In the genomic region with DNA sequence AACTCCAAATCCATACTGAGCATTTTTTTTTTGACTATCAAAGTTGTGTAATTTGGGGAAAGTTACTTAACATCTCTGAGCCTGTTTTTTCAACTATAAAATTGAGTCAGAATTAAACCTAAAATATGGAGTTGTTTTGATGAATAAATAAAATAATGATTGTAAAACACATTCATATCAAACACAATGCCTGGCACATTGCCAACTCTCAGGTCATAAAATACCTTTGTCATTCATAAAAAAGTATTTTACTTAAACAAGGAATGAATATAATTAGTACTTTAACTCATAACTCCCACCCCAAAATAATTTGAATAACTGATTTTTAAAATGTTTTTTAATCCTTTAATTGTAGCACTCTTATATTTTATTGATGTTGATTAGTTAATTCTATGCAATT, we compare ENCODE assay signal across 24 cellular contexts. TPM values are rescaled to one million over a fixed set of nuclear protein-coding genes. Genes with fewer than 3 reads are reported as not detected.
DNase-seq lines count a peak whose midpoint lies in the region; ATAC-seq, FAIRE-seq and TF ChIP-seq lines count a peak whose summit lies in the region.
"Had no signal": no experiment of that assay in that cellular context is flagged by ENCODE, and none has a peak within 500 bp of the region (broad histone marks: within the 10 kb centered on the region; RNA-seq: fewer than 3 reads in every experiment).

No MANE protein-coding gene starts in this region.

- TF ChIP-seq EP300 in K562 (IDR thresholded peaks at IDR 0.05; ENCODE audit: low read length): no peak

- no TSS peak for BruUV-seq in MCF 10A (replicated peaks; lab: Mats Ljungman, UMichigan)
- BruUV-seq in mammary epithelial cell (replicated peaks; lab: Mats Ljungman, UMichigan): no TSS peak
- no TSS peak for BruUV-seq in K562 (replicated peaks; lab: Mats Ljungman, UMichigan)

- H3K79me2 ChIP-seq in mammary epithelial cell (ENCODE audit: insufficient read depth, low read length): no peaks in the 10 kb centered on the region
- H3K79me2 ChIP-seq in K562 (ENCODE audit: control insufficient read depth, insufficient read depth, low read length): no peaks in the 10 kb centered on the region

- peak; percentile 16 for DNase-seq in MCF 10A (ENCODE audit: unreplicated experiment)
- DNase-seq in mammary epithelial cell: no peak
- DNase-seq in K562 (ENCODE audit: extremely low read depth in 1 of 4, low spot score in 3 of 4): no peak
- no peak for DNase-seq in omental fat pad (ENCODE audit: low spot score)
- no peak for DNase-seq in D341Med (ENCODE audit: low spot score)
- DNase-seq: Caco-2; CD4-positive, alpha-beta memory T cell; NCI-H1092; NCI-H1436; NCI-H187 treated with DMSO at 0.1 percent for 48 hours; NCI-H2107; NCI-H226; NCI-H510A treated with DMSO at 0.1 percent for 48 hours; NCI-H748 treated with DMSO at 0.1 percent for 48 hours; Right ventricle myocardium superior had no signal

- H3K9me3 Mint-ChIP-seq in MCF 10A (ENCODE audit: unreplicated experiment): no peaks in the 10 kb centered on the region

- H3K4me3 ChIP-seq in mammary epithelial cell (replicated peaks in 1 of 3; ENCODE audit: insufficient read depth in 1 of 3, low read depth in 2 of 3, low read length in 3 of 3): no peak overlapping the region
- no peak overlapping the region for H3K4me3 ChIP-seq in K562

- no peak overlapping the region for H3K4me3 Mint-ChIP-seq in MCF 10A (ENCODE audit: unreplicated experiment)
- H3K4me3 Mint-ChIP-seq: CD4-positive, alpha-beta memory T cell had no signal

- no peak overlapping the region for H3K4me2 ChIP-seq in mammary epithelial cell (ENCODE audit: insufficient read depth, low read depth, low read length)
- no peak overlapping the region for H3K4me2 ChIP-seq in K562 (ENCODE audit: insufficient read depth, low read length)
- H3K4me2 ChIP-seq: KMS-11 had no signal

- H2AFZ ChIP-seq in mammary epithelial cell (ENCODE audit: low read depth, low read length) (no peak overlapping the region), K562 (ENCODE audit: low read depth, low read length) (no peak overlapping the region)

- no peaks in the 10 kb centered on the region for H3K4me1 ChIP-seq in mammary epithelial cell (ENCODE audit: insufficient read depth, low read length)
- H3K4me1 ChIP-seq in K562 (replicated peaks in 1 of 2; ENCODE audit: control insufficient read depth in 2 of 2, insufficient read depth in 2 of 2, low read length in 2 of 2): no peaks in the 10 kb centered on the region
- H3K4me1 ChIP-seq: Caco-2 had no signal

- intact Hi-C loops in MCF 10A (cut with micrococcal nuclease) (no loop called here), mammary epithelial cell (cut with micrococcal nuclease) (no loop called here), K562 (cut with micrococcal nuclease) (no loop called here)

- H3K9ac ChIP-seq in mammary epithelial cell (ENCODE audit: insufficient read depth, low read length): no peak overlapping the region
- no peak overlapping the region for H3K9ac ChIP-seq in K562 (ENCODE audit: insufficient read depth in 1 of 2, low read depth in 2 of 2, low read length in 2 of 2)
- H3K9ac ChIP-seq: KMS-11 had no signal

- in situ Hi-C loops in mammary epithelial cell (cut with MboI; ENCODE audit: low sequenced_read_pairs in 2 of 2): no loop called here
- in situ Hi-C loops in K562 (cut with MboI): no loop called here

- ATAC-seq in K562 (no peak), HG03457 (IDR thresholded peaks at IDR 0.05; ENCODE audit: unreplicated experiment) (no peak), omental fat pad (ENCODE audit: low FRiP score) (no peak)

- TF ChIP-seq CTCF in MCF 10A (IDR thresholded peaks at IDR 0.05; ENCODE audit: unreplicated experiment) (no peak), mammary epithelial cell (conservative IDR thresholded peaks at IDR 0.05 in 1 of 2, IDR thresholded peaks at IDR 0.05 in 1 of 2; ENCODE audit: extremely low read depth in 1 of 2, insufficient read depth in 1 of 2, low read depth in 1 of 2, low read length in 2 of 2) (no peak), K562 (IDR thresholded peaks at IDR 0.05 in 2 of 3, conservative IDR thresholded peaks at IDR 0.05 in 1 of 3; ENCODE audit: insufficient read depth in 2 of 3, low read depth in 1 of 3, low read length in 3 of 3) (no peak), omental fat pad (IDR thresholded peaks at IDR 0.05) (no peak)

- H3K27ac Mint-ChIP-seq in MCF 10A (ENCODE audit: low read depth, unreplicated experiment): no peak overlapping the region

- H3K27me3 ChIP-seq in mammary epithelial cell (ENCODE audit: insufficient read depth, low read length) (no peaks in the 10 kb centered on the region), K562 (ENCODE audit: control insufficient read depth in 2 of 2, insufficient read depth in 2 of 2, low read length in 2 of 2) (no peaks in the 10 kb centered on the region)

- H3K27me3 Mint-ChIP-seq in MCF 10A (ENCODE audit: insufficient read depth, unreplicated experiment): no peaks in the 10 kb centered on the region
- H3K27me3 Mint-ChIP-seq: CD4-positive, alpha-beta memory T cell had no signal

- no peaks in the 10 kb centered on the region for H3K9me1 ChIP-seq in K562 (ENCODE audit: control insufficient read depth, insufficient read depth, low read length)

- TF ChIP-seq POLR2A in K562 (conservative IDR thresholded peaks at IDR 0.05): no peak

- H3K36me3 Mint-ChIP-seq in MCF 10A (ENCODE audit: insufficient read depth, unreplicated experiment): no peaks in the 10 kb centered on the region

- CTCF ChIA-PET in MCF 10A (lab: Yijun Ruan, JAX): no interaction called here
- CTCF ChIA-PET in mammary epithelial cell (lab: Charles Lee; ENCODE audit: low non-redundant PET): no interaction called here
- CTCF ChIA-PET in K562 (lab: Yijun Ruan, JAX; ENCODE audit: low intra/inter-chr PET ratio): no interaction called here

- H3K27ac ChIP-seq in mammary epithelial cell (ENCODE audit: insufficient read depth, low read depth, low read length) (no peak overlapping the region), KOPT-K1 (ENCODE audit: low read depth, low read length, poor library complexity, severe bottlenecking) (peak overlapping the region; percentile 89), K562 (ENCODE audit: extremely low read depth, low read depth, low read length) (no peak overlapping the region)
- H3K27ac ChIP-seq: KMS-11 had no signal

- no peaks in the 10 kb centered on the region for H3K36me3 ChIP-seq in mammary epithelial cell (ENCODE audit: insufficient read depth, low read length)
- no peaks in the 10 kb centered on the region for H3K36me3 ChIP-seq in KOPT-K1 (ENCODE audit: insufficient read depth, low read length)
- H3K36me3 ChIP-seq in K562 (ENCODE audit: control insufficient read depth, insufficient read depth, low read length): no peaks in the 10 kb centered on the region

- TF ChIP-seq RAD21 in K562 (CRISPR knock-in tag; conservative IDR thresholded peaks at IDR 0.05 in 1 of 2, IDR thresholded peaks at IDR 0.05 in 1 of 2): no peak

- dilution Hi-C loops in mammary epithelial cell (cut with HindIII; ENCODE audit: low sequenced_read_pairs): no loop called here

- no peaks in the 10 kb centered on the region for H3K4me1 Mint-ChIP-seq in MCF 10A (ENCODE audit: insufficient read depth, unreplicated experiment)

- no peak for FAIRE-seq in K562 (lab: Jason Lieb, UNC)
- FAIRE-seq: RCC 7860 had no signal

- no peaks in the 10 kb centered on the region for H4K20me1 ChIP-seq in mammary epithelial cell (ENCODE audit: insufficient read depth, low read length)
- H4K20me1 ChIP-seq in K562 (replicated peaks; ENCODE audit: control insufficient read depth, insufficient read depth, low read length): no peaks in the 10 kb centered on the region

- H3K9me3 ChIP-seq in mammary epithelial cell (replicated peaks; ENCODE audit: insufficient read depth, low read length) (no peaks in the 10 kb centered on the region), KOPT-K1 (ENCODE audit: insufficient read depth, low read length, poor library complexity, severe bottlenecking) (no peaks in the 10 kb centered on the region), K562 (replicated peaks; ENCODE audit: control insufficient read depth, insufficient read depth, low read depth, low read length) (no peaks in the 10 kb centered on the region)
- H3K9me3 ChIP-seq: Caco-2 had no signal

- POLR2A ChIA-PET in MCF 10A (lab: Yijun Ruan, JAX) (no interaction called here), K562 (lab: Yijun Ruan, JAX) (no interaction called here)

TF ChIP-seq in K562, 482 proteins besides CTCF, POLR2A, EP300 and RAD21:
- peak; percentile 90 for TF ChIP-seq NFIC (IDR thresholded peaks at IDR 0.05)
- TF ChIP-seq ZNF239 (CRISPR knock-in tag; IDR thresholded peaks at IDR 0.05): no peak
- TF ChIP-seq NFIX (CRISPR knock-in tag; IDR thresholded peaks at IDR 0.05; ENCODE audit: low read depth): peak; percentile 90
TF ChIP-seq in K562: peak in this region for 2.

RNA-seq across cellular contexts. Expression of gene GPR174, which starts 3.8 kb away (rescaled TPM):
- total RNA-seq in MCF 10A (2022): not detected in 2 replicates
- not detected for total RNA-seq in mammary epithelial cell
- polyA plus RNA-seq in mammary epithelial cell: not detected
- polyA minus RNA-seq in mammary epithelial cell: not detected
- total RNA-seq in K562 (2011; cell fraction: chromatin; rRNA removed; ENCODE audit: low replicate concordance): 0.11 TPM in 1 of 2 replicates, not detected in the other
- under 0.01 TPM in 1 of 2 replicates, not detected in the other for total RNA-seq in K562 (2011; cell fraction: nucleolus; rRNA removed)
- not detected in 2 replicates for total RNA-seq in K562 (2011; cell fraction: nucleoplasm; rRNA removed)
- total RNA-seq in K562 (2014; rRNA removed): not detected in 2 replicates
- 0.06 and 0.07 TPM in 2 replicates for total RNA-seq in K562 (2014; rRNA removed; fragmentation: Illumina TruSeq; extraction: Trizol)
- total RNA-seq in K562 (2015; rRNA removed; fragmentation: Illumina TruSeq; extraction: Trizol): 0.08 and 0.11 TPM in 2 replicates
- 0.09 and 0.27 TPM in 2 replicates for total RNA-seq in K562 (2021)
- 0.03 TPM in 1 of 2 replicates, not detected in the other for polyA plus RNA-seq in K562 (2011; rRNA removed)
- 0.01 TPM in 1 of 2 replicates, not detected in the other for polyA plus RNA-seq in K562 (2011; cell fraction: cytosol; rRNA removed)
- not detected in 2 replicates for polyA plus RNA-seq in K562 (2011; cell fraction: nucleus; rRNA removed)
- polyA plus RNA-seq in K562 (2012): 0.04 and 0.18 TPM in 2 replicates
- polyA plus RNA-seq in K562 (2014; fragmentation: Illumina TruSeq; extraction: Trizol): 0.07 and 0.11 TPM in 2 replicates
- polyA plus RNA-seq in K562 (2014; fragmentation: Nextera tagmentation; extraction: Ambion mirVana): not detected
- 0.05 and 0.08 TPM in 2 replicates for polyA plus RNA-seq in K562 (2014; rRNA removed)
- 0.06 and 0.14 TPM in 2 replicates for polyA minus RNA-seq in K562 (2011; rRNA and poly(A)+ RNA removed)
- not detected in 2 replicates for polyA minus RNA-seq in K562 (2011; cell fraction: cytosol; rRNA and poly(A)+ RNA removed)
- 0.13 TPM in 1 of 2 replicates, not detected in the other for polyA minus RNA-seq in K562 (2011; cell fraction: nucleus; rRNA and poly(A)+ RNA removed)
- total RNA-seq in omental fat pad: 1 to 10 TPM in 3 of 4 donors, under 1 TPM in 1; 0.46 to 1.9 (median 1.2) TPM
- total RNA-seq: Caco-2, Daoy, HT1080, M059J, SK-MEL-5 had no signal
- polyA plus RNA-seq: BJ had no signal
